In genomic region chr1:222946436-222946835, GRCh38 we compare ENCODE assay signal across 6 cellular contexts.
"Had no signal": no experiment of that assay in that cellular context is flagged by ENCODE, and none has a peak within 500 bp of the region (broad histone marks: within the 10 kb centered on the region; RNA-seq: fewer than 3 reads in every experiment).

No MANE protein-coding gene starts in this region.

- DNase-seq: H9, HCEC 1CT, KBM-7 had no signal

- ATAC-seq: GM23338, HepG2 had no signal

- H3K27ac ChIP-seq: HL-60 had no signal

- H3K4me3 ChIP-seq: GM23338 had no signal
